ENCODE assay signal across 8 cellular contexts in the genomic region with DNA sequence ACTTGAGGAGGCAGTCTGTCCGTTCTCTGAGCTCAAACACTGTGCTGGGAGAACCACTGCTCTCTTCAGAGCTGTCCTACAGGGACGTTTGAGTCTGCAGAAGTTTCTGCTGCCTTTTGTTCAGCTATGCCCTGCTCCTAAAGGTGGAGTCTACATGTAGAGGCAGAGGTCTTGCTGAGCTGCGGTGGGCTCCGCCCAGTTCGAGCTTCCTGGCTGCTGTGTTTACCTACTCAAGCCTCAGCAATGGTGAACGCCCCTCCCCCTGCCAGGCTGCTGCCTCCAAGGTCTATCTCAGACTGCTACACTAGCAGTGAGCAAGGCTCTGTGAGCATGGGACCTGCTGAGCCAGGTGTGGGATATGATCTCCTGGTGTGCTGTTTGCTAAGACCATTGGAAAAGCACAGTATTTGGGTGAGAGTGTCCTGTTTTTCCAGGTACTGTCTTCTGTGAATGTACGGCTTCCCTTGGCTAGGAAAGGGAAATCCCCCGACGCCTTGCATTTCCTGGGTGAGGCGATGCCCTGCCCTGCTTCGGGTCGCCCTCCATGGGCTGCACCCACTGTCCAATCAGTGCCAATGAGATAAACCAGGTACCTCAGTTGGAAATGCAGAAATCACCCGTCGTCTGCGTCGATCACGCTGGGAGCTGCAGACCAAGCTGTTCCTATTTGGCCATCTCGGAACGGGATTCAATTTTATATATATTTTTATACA. TPM values are rescaled to one million over a fixed set of nuclear protein-coding genes. Genes with fewer than 3 reads are reported as not detected.
A peak's percentile ranks its signal among the peaks of the same experiment; 100 is the strongest.
DNase-seq lines count a peak whose midpoint lies in the region; ATAC-seq and TF ChIP-seq lines count a peak whose summit lies in the region.

No MANE protein-coding gene starts in this region.

- no peaks in the 10 kb centered on the region for H3K27me3 ChIP-seq in lung (ENCODE audit: control insufficient read depth, insufficient read depth)
- H3K27me3 ChIP-seq in SK-N-SH (ENCODE audit: insufficient read depth): no peaks in the 10 kb centered on the region

- peaks cover 5% of the 10 kb centered on the region; the same call in 1 of the 2 replicates for H3K79me2 ChIP-seq in SK-N-SH (ENCODE audit: insufficient read depth)

- peaks cover 3% of the 10 kb centered on the region for H3K9me3 Mint-ChIP-seq in activated T-helper 1 cell treated with anti-CD3 and anti-CD28 coated beads, Interleukin-12 subunit alpha, Interleukin-12 subunit beta, Interleukin-2, Interleukin-4 antibody, amounts not matched to agents 30 ng/mL and 10 ng/mL and 1 ng/mL, durations not matched to agents 14 hours and 24 hours and 36 hours
- H3K9me3 Mint-ChIP-seq in stimulated activated naive CD8-positive, alpha-beta T cell treated with anti-CD3 and anti-CD28 coated beads, Interleukin-15, Interleukin-2, amounts not matched to agents 100 ng/mL and 50 ng/mL, for 24 hours: no peaks in the 10 kb centered on the region

- intact Hi-C loops in activated T-helper 1 cell treated with anti-CD3 and anti-CD28 coated beads, Interleukin-12 subunit alpha, Interleukin-12 subunit beta, Interleukin-2, Interleukin-4 antibody, amounts not matched to agents 30 ng/mL and 10 ng/mL and 1 ng/mL, durations not matched to agents 14 hours and 24 hours and 36 hours (cut with micrococcal nuclease): loop anchor here (1.0 kb wide), 1 partner anchor 12 kb away; no protein-coding TSS in a partner anchor

- H3K9me3 ChIP-seq in lung (ENCODE audit: control insufficient read depth in 2 of 2, insufficient read depth in 1 of 2, low read length in 1 of 2) (no peaks in the 10 kb centered on the region), SK-N-SH (no peaks in the 10 kb centered on the region)

- peaks cover 68% of the 10 kb centered on the region for H3K36me3 Mint-ChIP-seq in activated T-helper 1 cell treated with anti-CD3 and anti-CD28 coated beads, Interleukin-12 subunit alpha, Interleukin-12 subunit beta, Interleukin-2, Interleukin-4 antibody, amounts not matched to agents 30 ng/mL and 10 ng/mL and 1 ng/mL, durations not matched to agents 14 hours and 24 hours and 36 hours (ENCODE audit: low read depth)
- peaks cover 83% of the 10 kb centered on the region for H3K36me3 Mint-ChIP-seq in stimulated activated naive CD8-positive, alpha-beta T cell treated with anti-CD3 and anti-CD28 coated beads, Interleukin-15, Interleukin-2, amounts not matched to agents 100 ng/mL and 50 ng/mL, for 24 hours (ENCODE audit: low read depth)

- H3K27me3 Mint-ChIP-seq in activated T-helper 1 cell treated with anti-CD3 and anti-CD28 coated beads, Interleukin-12 subunit alpha, Interleukin-12 subunit beta, Interleukin-2, Interleukin-4 antibody, amounts not matched to agents 30 ng/mL and 10 ng/mL and 1 ng/mL, durations not matched to agents 14 hours and 24 hours and 36 hours (ENCODE audit: insufficient read depth): no peaks in the 10 kb centered on the region
- H3K27me3 Mint-ChIP-seq in stimulated activated naive CD8-positive, alpha-beta T cell treated with anti-CD3 and anti-CD28 coated beads, Interleukin-15, Interleukin-2, amounts not matched to agents 100 ng/mL and 50 ng/mL, for 24 hours: no peaks in the 10 kb centered on the region

- H3K27ac ChIP-seq in lung (ENCODE audit: low read depth in 1 of 2, low read length in 1 of 2): no peak overlapping the region
- no peak overlapping the region for H3K27ac ChIP-seq in SK-N-SH (ENCODE audit: low read depth in 2 of 2, low read length in 1 of 2)

- POLR2A ChIA-PET in SK-N-SH (lab: Yijun Ruan, JAX): no interaction called here

- H3K9me2 ChIP-seq in SK-N-SH: no peaks in the 10 kb centered on the region

- no peak for TF ChIP-seq EP300 in SK-N-SH (IDR thresholded peaks at IDR 0.05; ENCODE audit: borderline replicate concordance in 1 of 2, low read depth in 1 of 2, low read length in 1 of 2)

- H3K4me1 ChIP-seq in lung (ENCODE audit: control insufficient read depth in 2 of 2, insufficient read depth in 2 of 2, low read length in 2 of 2): peaks cover 0 to 3% of the 10 kb centered on the region in 2 donors
- no peaks in the 10 kb centered on the region for H3K4me1 ChIP-seq in SK-N-SH (ENCODE audit: control insufficient read depth in 1 of 2, insufficient read depth in 2 of 2, low read depth in 1 of 2, low read length in 1 of 2)

- no peak overlapping the region for H3K9ac ChIP-seq in SK-N-SH

- H3F3A ChIP-seq in SK-N-SH (replicated peaks; ENCODE audit: insufficient read depth): no peaks in the 10 kb centered on the region

- no peak overlapping the region for H3K4me2 ChIP-seq in SK-N-SH

- WGBS in lung, 2 donors: 73 to 77% methylated on average over 19 of the region's 19 CpGs
- WGBS in SK-N-SH (ENCODE audit: low lambda C conversion rate): 93% methylated on average over 16 of the region's 19 CpGs

- H3K4me3 ChIP-seq in lung (no peak overlapping the region), SK-N-SH (ENCODE audit: low read depth in 2 of 2, low read length in 1 of 2) (no peak overlapping the region)

- peak overlapping the region; percentile 64 for H3K27ac Mint-ChIP-seq in activated T-helper 1 cell treated with anti-CD3 and anti-CD28 coated beads, Interleukin-12 subunit alpha, Interleukin-12 subunit beta, Interleukin-2, Interleukin-4 antibody, amounts not matched to agents 30 ng/mL and 10 ng/mL and 1 ng/mL, durations not matched to agents 14 hours and 24 hours and 36 hours
- peak overlapping the region; percentile 50 for H3K27ac Mint-ChIP-seq in stimulated activated naive CD8-positive, alpha-beta T cell treated with anti-CD3 and anti-CD28 coated beads, Interleukin-15, Interleukin-2, amounts not matched to agents 100 ng/mL and 50 ng/mL, for 24 hours

- no peak overlapping the region for H2AFZ ChIP-seq in SK-N-SH (ENCODE audit: low read depth)

- TF ChIP-seq RAD21 in SK-N-SH (IDR thresholded peaks at IDR 0.05; ENCODE audit: low read length): no peak

- peaks cover 78% of the 10 kb centered on the region for H3K4me1 Mint-ChIP-seq in activated T-helper 1 cell treated with anti-CD3 and anti-CD28 coated beads, Interleukin-12 subunit alpha, Interleukin-12 subunit beta, Interleukin-2, Interleukin-4 antibody, amounts not matched to agents 30 ng/mL and 10 ng/mL and 1 ng/mL, durations not matched to agents 14 hours and 24 hours and 36 hours (ENCODE audit: low read depth)
- H3K4me1 Mint-ChIP-seq in stimulated activated naive CD8-positive, alpha-beta T cell treated with anti-CD3 and anti-CD28 coated beads, Interleukin-15, Interleukin-2, amounts not matched to agents 100 ng/mL and 50 ng/mL, for 24 hours (ENCODE audit: low read depth): peaks cover 53% of the 10 kb centered on the region

- TF ChIP-seq CTCF in lung (IDR thresholded peaks at IDR 0.05; ENCODE audit: control extremely low read depth, extremely low read depth) (no peak), SK-N-SH (IDR thresholded peaks at IDR 0.05) (no peak)

- H3K36me3 ChIP-seq in lung (ENCODE audit: control insufficient read depth in 2 of 2, insufficient read depth in 2 of 2, low read length in 2 of 2) (peaks cover 2 to 5% of the 10 kb centered on the region in 2 donors), SK-N-SH (replicated peaks in 1 of 2; ENCODE audit: control insufficient read depth in 1 of 2, insufficient read depth in 2 of 2, low read length in 1 of 2) (peaks cover under 1 to 11% of the 10 kb centered on the region in 2 experiments)

- ATAC-seq in lung (ENCODE audit: insufficient read depth, low FRiP score) (no peak), HG03521 (IDR thresholded peaks at IDR 0.05; ENCODE audit: unreplicated experiment) (no peak)

- DNase-seq in NCI-H2171 treated with DMSO at 0.1 percent for 48 hours (lab: John Stamatoyannopoulos, UW): peak; percentile 18
- no peak for DNase-seq in NCI-H2171 (lab: John Stamatoyannopoulos, UW)
- DNase-seq in activated T-helper 1 cell treated with anti-CD3 and anti-CD28 coated beads, Interleukin-12 subunit alpha, Interleukin-12 subunit beta, Interleukin-2, Interleukin-4 antibody, amounts not matched to agents 30 ng/mL and 10 ng/mL and 1 ng/mL, durations not matched to agents 14 hours and 24 hours and 36 hours (ENCODE audit: low spot score): peak; percentile 68
- peak; percentile 34 for DNase-seq in lung (ENCODE audit: low spot score)
- no peak for DNase-seq in pons (ENCODE audit: low spot score)
- DNase-seq in SK-N-SH: no peak

- peak overlapping the region; percentile 32 for H3K4me3 Mint-ChIP-seq in activated T-helper 1 cell treated with anti-CD3 and anti-CD28 coated beads, Interleukin-12 subunit alpha, Interleukin-12 subunit beta, Interleukin-2, Interleukin-4 antibody, amounts not matched to agents 30 ng/mL and 10 ng/mL and 1 ng/mL, durations not matched to agents 14 hours and 24 hours and 36 hours
- H3K4me3 Mint-ChIP-seq in stimulated activated naive CD8-positive, alpha-beta T cell treated with anti-CD3 and anti-CD28 coated beads, Interleukin-15, Interleukin-2, amounts not matched to agents 100 ng/mL and 50 ng/mL, for 24 hours: no peak overlapping the region

- no peaks in the 10 kb centered on the region for H4K20me1 ChIP-seq in SK-N-SH (ENCODE audit: insufficient read depth)

- CTCF ChIA-PET in SK-N-SH (lab: Yijun Ruan, JAX): interaction anchor here (1.0 to 1.3 kb wide), 2 partner anchors 25 to 36 kb away, joined by 3 read pairs; no protein-coding TSS in a partner anchor

TF ChIP-seq in SK-N-SH, 30 proteins besides CTCF, POLR2A, EP300 and RAD21 (continues in another document):
- TF ChIP-seq, protein P1, sequence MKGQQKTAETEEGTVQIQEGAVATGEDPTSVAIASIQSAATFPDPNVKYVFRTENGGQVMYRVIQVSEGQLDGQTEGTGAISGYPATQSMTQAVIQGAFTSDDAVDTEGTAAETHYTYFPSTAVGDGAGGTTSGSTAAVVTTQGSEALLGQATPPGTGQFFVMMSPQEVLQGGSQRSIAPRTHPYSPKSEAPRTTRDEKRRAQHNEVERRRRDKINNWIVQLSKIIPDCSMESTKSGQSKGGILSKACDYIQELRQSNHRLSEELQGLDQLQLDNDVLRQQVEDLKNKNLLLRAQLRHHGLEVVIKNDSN (IDR thresholded peaks at IDR 0.05; ENCODE audit: borderline replicate concordance, low read depth): no peak
- TF ChIP-seq NFIC (IDR thresholded peaks at IDR 0.05; ENCODE audit: borderline replicate concordance) (no peak), GABPA (IDR thresholded peaks at IDR 0.05; ENCODE audit: low read depth) (no peak)

RNA-seq across cellular contexts. Expression of a gene that starts 58.5 kb away (rescaled TPM):
- total RNA-seq in activated T-helper 1 cell treated with anti-CD3 and anti-CD28 coated beads, Interleukin-12 subunit alpha, Interleukin-12 subunit beta, Interleukin-2, Interleukin-4 antibody, amounts not matched to agents 30 ng/mL and 10 ng/mL and 1 ng/mL, durations not matched to agents 14 hours and 24 hours and 36 hours: 69.9 and 74.2 TPM in 2 replicates
- 10 to 100 TPM; 25.7 to 42.9 TPM for total RNA-seq in lung
- 10 to 100 TPM in 1 of 2 donors, 1 to 10 TPM in 1; 9.5 to 10.8 TPM for polyA plus RNA-seq in lung
- polyA plus RNA-seq in SK-N-SH (2012; rRNA removed): 3.6 and 4.1 TPM in 2 replicates
- polyA plus RNA-seq in SK-N-SH (2012; cell fraction: cytosol; rRNA removed): 4.1 and 4.3 TPM in 2 replicates
- 4.3 and 7.0 TPM in 2 replicates for polyA plus RNA-seq in SK-N-SH (2012; cell fraction: nucleus; rRNA removed)

Comparison
In these comparisons a context has a peak if more than half of its experiments do, and no peak if none do; other contexts are left out.
1. DNase-seq: peak in NCI-H2171 treated with DMSO at 0.1 percent for 48 hours (single experiment), activated T-helper 1 cell treated with anti-CD3 and anti-CD28 coated beads, Interleukin-12 subunit alpha, Interleukin-12 subunit beta, Interleukin-2, Interleukin-4 antibody, amounts not matched to agents 30 ng/mL and 10 ng/mL and 1 ng/mL, durations not matched to agents 14 hours and 24 hours and 36 hours (single experiment) and lung (single experiment); none in NCI-H2171 (single experiment), pons (single experiment) and SK-N-SH (single experiment).